15 cellular contexts compared by ENCODE assay signal in genomic region chr11:126160345-126161145, GRCh38. TPM values are rescaled to one million over a fixed set of nuclear protein-coding genes. Genes with fewer than 3 reads are reported as not detected.
DNase-seq lines count a peak whose midpoint lies in the region; ATAC-seq, FAIRE-seq and TF ChIP-seq lines count a peak whose summit lies in the region.
"Had no signal": no experiment of that assay in that cellular context is flagged by ENCODE, and none has a peak within 500 bp of the region (broad histone marks: within the 10 kb centered on the region; RNA-seq: fewer than 3 reads in every experiment).

No MANE protein-coding gene starts in this region.

- peaks cover 94% of the 10 kb centered on the region for H3K4me1 ChIP-seq in BLaER1
- peaks cover 14% of the 10 kb centered on the region for H3K4me1 ChIP-seq in IMR-90 (ENCODE audit: control insufficient read depth, insufficient read depth, low read length)
- H3K4me1 ChIP-seq in H1 (replicated peaks in 1 of 4; ENCODE audit: control insufficient read depth in 3 of 4, insufficient read depth in 4 of 4, low read length in 3 of 4), result peaks cover 15 to 33% (median 25%) of the 10 kb centered on the region in 4 experiments
- H3K4me1 ChIP-seq: SJSA1 had no signal

- no peaks in the 10 kb centered on the region for H3K9me3 Mint-ChIP-seq in nephron progenitor cell

- BruUV-seq in IMR-90 (replicated peaks; lab: Mats Ljungman, UMichigan), result no TSS peak

- no peak for TF ChIP-seq EP300 in H1 (IDR thresholded peaks at IDR 0.05; ENCODE audit: borderline replicate concordance in 1 of 2, low read depth in 2 of 2, low read length in 2 of 2)

- H3K9me3 ChIP-seq in BLaER1 (no peaks in the 10 kb centered on the region), IMR-90 (ENCODE audit: control insufficient read depth, insufficient read depth, low read length) (no peaks in the 10 kb centered on the region), H1 (ENCODE audit: insufficient read depth in 2 of 2, low read depth in 1 of 2, low read length in 1 of 2) (no peaks in the 10 kb centered on the region)
- H3K9me3 ChIP-seq: SJSA1 had no signal

- H4K5ac ChIP-seq in IMR-90 (ENCODE audit: low read depth, low read length) (no peak overlapping the region), H1 (ENCODE audit: insufficient read length, low read depth, low read length) (peak overlapping the region; percentile 45)

- H4K8ac ChIP-seq in IMR-90 (ENCODE audit: low read depth in 2 of 2, low read length in 2 of 2) (no peak overlapping the region), H1 (ENCODE audit: extremely low read depth, insufficient read depth, low read length) (peak overlapping the region; percentile 72)

- H3K27ac ChIP-seq in BLaER1, result peak overlapping the region; percentile 38; the same call in 1 of the 2 replicates
- no peak overlapping the region for H3K27ac ChIP-seq in IMR-90 (ENCODE audit: insufficient read depth, low read length)
- H3K27ac ChIP-seq in H1 (ENCODE audit: low read depth, low read length), result no peak overlapping the region
- H3K27ac ChIP-seq: C4-2B, KMS-11, SJSA1 had no signal

- H3K4me3 Mint-ChIP-seq in nephron progenitor cell, result peak overlapping the region; percentile 13

- DNase-seq in IMR-90, result no peak
- no peak for DNase-seq in H1 (ENCODE audit: low read depth in 1 of 2, low spot score in 2 of 2)
- DNase-seq in nephron progenitor cell, result no peak
- DNase-seq in GM19240 (ENCODE audit: insufficient read length, low spot score), result no peak
- DNase-seq in RKO (ENCODE audit: low spot score), result no peak
- DNase-seq in NCI-H2196 (lab: John Stamatoyannopoulos, UW; ENCODE audit: unreplicated experiment), result no peak
- no peak for DNase-seq in HUDEP-2 (lab: John Stamatoyannopoulos, UW; ENCODE audit: unreplicated experiment in 76 of 76)
- DNase-seq: EL, NCI-H1092 treated with DMSO at 0.1 percent for 48 hours, NCI-H1694 treated with DMSO at 0.1 percent for 48 hours, NCI-H446 had no signal

- POLR2A ChIA-PET in IMR-90 (lab: Charles Lee; ENCODE audit: unreplicated experiment) (no interaction called here), H1 (lab: Charles Lee; ENCODE audit: partially characterized antibody) (interaction anchor here (0.6 to 1.6 kb wide), 7 partner anchors 10 to 258 kb away, joined by 3 to 5 read pairs (median 3); partner anchors contain the start of genes FAM118B, PUS3 and RPUSD4)

- no peak overlapping the region for H3K4ac ChIP-seq in IMR-90 (ENCODE audit: low read depth, low read length)
- H3K4ac ChIP-seq in H1 (replicated peaks; ENCODE audit: insufficient read length, low read depth, low read length), result peak overlapping the region; percentile 59

- H2BK15ac ChIP-seq in IMR-90 (ENCODE audit: low read depth, low read length), result no peak overlapping the region
- H2BK15ac ChIP-seq in H1 (ENCODE audit: low read length), result peak overlapping the region; percentile 75; the same call in 1 of the 2 replicates

- H2AK5ac ChIP-seq in IMR-90 (ENCODE audit: low read depth, low read length) (0 out of 2 replicates have a peak overlapping the region, but pooled peaks have one; percentile 11), H1 (ENCODE audit: low read depth, low read length) (peak overlapping the region; percentile 39; the same call in 1 of the 2 replicates)

- dilution Hi-C loops in IMR-90 (cut with HindIII; ENCODE audit: low sequenced_read_pairs, unreplicated experiment), result no loop called here

- TF ChIP-seq POLR2A in IMR-90 (IDR thresholded peaks at IDR 0.05; ENCODE audit: low read depth, low read length) (no peak), H1 (IDR thresholded peaks at IDR 0.05; ENCODE audit: control extremely low read depth in 1 of 2, low read depth in 2 of 2, low read length in 2 of 2) (no peak)

- peak overlapping the region; percentile 71; the same call in 1 of the 2 replicates for H2BK12ac ChIP-seq in H1 (ENCODE audit: low read depth, low read length)

- H3K56ac ChIP-seq in IMR-90 (ENCODE audit: extremely low read depth, insufficient read depth, low read length) (no peak overlapping the region), H1 (replicated peaks; ENCODE audit: insufficient read length, low read depth, low read length) (no peak overlapping the region)

- TF ChIP-seq CTCF in IMR-90 (conservative IDR thresholded peaks at IDR 0.05; ENCODE audit: low read depth, low read length) (no peak), H1 (IDR thresholded peaks at IDR 0.05; ENCODE audit: control extremely low read depth in 1 of 3, insufficient read depth in 1 of 3, low read depth in 1 of 3, low read length in 3 of 3) (no peak), nephron progenitor cell (IDR thresholded peaks at IDR 0.05) (no peak)

- H3K36me3 Mint-ChIP-seq in nephron progenitor cell (ENCODE audit: low read depth), result no peaks in the 10 kb centered on the region

- H3K9ac ChIP-seq in BLaER1 (0 out of 2 replicates have a peak overlapping the region, but pooled peaks have one; percentile 15), IMR-90 (ENCODE audit: low read depth, low read length) (no peak overlapping the region), H1 (replicated peaks in 1 of 4; ENCODE audit: extremely low read depth in 1 of 4, low read depth in 3 of 4, low read length in 3 of 4) (no peak overlapping the region)
- H3K9ac ChIP-seq: KMS-11 had no signal

- peaks cover 10% of the 10 kb centered on the region for H3K27me3 Mint-ChIP-seq in nephron progenitor cell (ENCODE audit: low read depth, poor library complexity)

- H3K36me3 ChIP-seq in BLaER1 (peaks cover 3% of the 10 kb centered on the region; the same call in 1 of the 2 replicates), IMR-90 (ENCODE audit: control insufficient read depth, insufficient read depth, low read length) (no peaks in the 10 kb centered on the region), H1 (ENCODE audit: control insufficient read depth in 2 of 4, insufficient read depth in 4 of 4, low read length in 3 of 4) (no peaks in the 10 kb centered on the region)
- H3K36me3 ChIP-seq: SJSA1 had no signal

- H3K18ac ChIP-seq in IMR-90 (ENCODE audit: low read depth, low read length), result no peak overlapping the region
- H3K18ac ChIP-seq in H1 (ENCODE audit: extremely low read depth, low read length), result peak overlapping the region; percentile 68; the same call in 1 of the 2 replicates

- H3K79me1 ChIP-seq in IMR-90 (ENCODE audit: low read depth in 1 of 2, low read length in 2 of 2), result no peaks in the 10 kb centered on the region
- no peaks in the 10 kb centered on the region for H3K79me1 ChIP-seq in H1 (ENCODE audit: low read depth, low read length)

- H2AFZ ChIP-seq in IMR-90 (replicated peaks; ENCODE audit: low read length, poor library complexity) (peak overlapping the region; percentile 47), H1 (ENCODE audit: low read length) (0 out of 2 replicates have a peak overlapping the region, but pooled peaks have one; percentile 14)

- H3K4me1 Mint-ChIP-seq in nephron progenitor cell, result peaks cover 41% of the 10 kb centered on the region

- no peak for TF ChIP-seq RAD21 in IMR-90 (IDR thresholded peaks at IDR 0.05; ENCODE audit: low read length)
- TF ChIP-seq RAD21 in H1 (IDR thresholded peaks at IDR 0.05 in 1 of 2, conservative IDR thresholded peaks at IDR 0.05 in 1 of 2; ENCODE audit: low read depth in 2 of 2, low read length in 2 of 2), result no peak

- H2AK9ac ChIP-seq in IMR-90 (replicated peaks; ENCODE audit: low read depth, low read length, poor library complexity), result no peak overlapping the region

- intact Hi-C loops in IMR-90 (cut with micrococcal nuclease), result no loop called here

- H3K27ac Mint-ChIP-seq in nephron progenitor cell, result peak overlapping the region; percentile 60

- WGBS in IMR-90 (ENCODE audit: extremely low coverage in 2 of 2, insufficient read length in 1 of 2), 2 experiments, result 67% methylated on average over 3 of the region's 21 CpGs; no CpG with 5 or more reads in 1 of the 2 experiments
- WGBS in H1 (ENCODE audit: extremely low coverage in 1 of 2, insufficient coverage in 1 of 2, insufficient read length in 1 of 2, insufficient replicate concordance in 2 of 2, low coverage in 1 of 2, low lambda C conversion rate in 2 of 2, missing lambda C conversion rate in 1 of 2), 2 experiments, result 61% methylated on average over 20 of the region's 21 CpGs; no CpG with 5 or more reads in 1 of the 2 experiments

- H4K20me1 ChIP-seq in BLaER1 (no peaks in the 10 kb centered on the region), IMR-90 (ENCODE audit: insufficient read depth, low read length) (no peaks in the 10 kb centered on the region), H1 (replicated peaks in 1 of 2; ENCODE audit: control insufficient read depth in 1 of 2, insufficient read depth in 2 of 2, low read length in 2 of 2) (no peaks in the 10 kb centered on the region)

- H3K27me3 ChIP-seq in BLaER1 (no peaks in the 10 kb centered on the region), IMR-90 (ENCODE audit: control insufficient read depth, insufficient read depth, low read length) (peaks cover 25% of the 10 kb centered on the region), H1 (replicated peaks in 1 of 4; ENCODE audit: control insufficient read depth in 3 of 4, extremely low read depth in 1 of 4, insufficient read depth in 3 of 4, low read length in 3 of 4) (no peaks in the 10 kb centered on the region; a peak in 1 of 7 replicates)
- H3K27me3 ChIP-seq: SJSA1 had no signal

- H3K79me2 ChIP-seq in H1 (ENCODE audit: control insufficient read depth in 1 of 2, insufficient read depth in 2 of 2, low read length in 2 of 2), result no peaks in the 10 kb centered on the region

- H3K14ac ChIP-seq in IMR-90 (replicated peaks; ENCODE audit: low read depth, low read length), result no peak overlapping the region
- no peak overlapping the region for H3K14ac ChIP-seq in H1 (ENCODE audit: insufficient read length)

- H4K91ac ChIP-seq in IMR-90 (ENCODE audit: insufficient read depth, low read depth, low read length), result no peak overlapping the region
- H4K91ac ChIP-seq in H1 (replicated peaks; ENCODE audit: insufficient read length, low read length), result peak overlapping the region; percentile 96

- H2BK5ac ChIP-seq in IMR-90 (ENCODE audit: low read depth, low read length, poor library complexity, severe bottlenecking), result no peak overlapping the region
- peak overlapping the region; percentile 73 for H2BK5ac ChIP-seq in H1 (ENCODE audit: low read depth, low read length)

- H2BK20ac ChIP-seq in IMR-90 (ENCODE audit: low read depth, low read length) (no peak overlapping the region), H1 (ENCODE audit: low read length) (peak overlapping the region; percentile 82)

- no peak overlapping the region for H3K23ac ChIP-seq in IMR-90 (ENCODE audit: low read depth, low read length)
- H3K23ac ChIP-seq in H1 (ENCODE audit: insufficient read length), result no peak overlapping the region

- no peaks in the 10 kb centered on the region; the same call in 1 of the 2 replicates for H3K23me2 ChIP-seq in H1 (ENCODE audit: low read depth, low read length)

- H3K4me3 ChIP-seq in BLaER1, result peak overlapping the region; percentile 18; the same call in 1 of the 2 replicates
- H3K4me3 ChIP-seq in IMR-90 (ENCODE audit: insufficient read depth, low read depth, low read length), result no peak overlapping the region
- peak overlapping the region in 1 of 4 experiments; percentile 29; a peak in 2 of 8 replicates for H3K4me3 ChIP-seq in H1 (ENCODE audit: extremely low read depth in 1 of 4, insufficient read depth in 2 of 4, low read depth in 3 of 4, low read length in 4 of 4)
- H3K4me3 ChIP-seq: SJSA1 had no signal

- in situ Hi-C loops in IMR-90 (cut with MboI; ENCODE audit: low sequenced_read_pairs), result no loop called here

- CTCF ChIA-PET in IMR-90 (lab: Yijun Ruan, JAX) (no interaction called here), H1 (lab: Charles Lee; ENCODE audit: partially characterized antibody) (interaction anchor here (0.6 to 2.2 kb wide), 12 partner anchors 12 to 238 kb away, joined by 3 to 7 read pairs (median 3); no protein-coding TSS in a partner anchor)

- H3K9me1 ChIP-seq in IMR-90 (ENCODE audit: insufficient read depth, low read length), result peaks cover 2% of the 10 kb centered on the region; the same call in 1 of the 2 replicates

- ATAC-seq in IMR-90 (ENCODE audit: low read depth), result no peak

- peak overlapping the region; percentile 89 for H3K4me2 ChIP-seq in BLaER1
- H3K4me2 ChIP-seq in IMR-90 (ENCODE audit: low read depth, low read length), result no peak overlapping the region
- peak overlapping the region; percentile 31 to 57 for H3K4me2 ChIP-seq in H1 (ENCODE audit: insufficient read depth in 1 of 2, low read depth in 2 of 2, low read length in 2 of 2)
- H3K4me2 ChIP-seq: KMS-11 had no signal

- H2BK120ac ChIP-seq in IMR-90 (ENCODE audit: low read depth, low read length) (no peak overlapping the region), H1 (replicated peaks; ENCODE audit: low read depth, low read length) (peak overlapping the region; percentile 79)

- FAIRE-seq in H1 (lab: Jason Lieb, UNC), result no peak

RNA-seq across cellular contexts. Expression of gene RPUSD4, which starts 50.9 kb away (rescaled TPM):
- total RNA-seq in IMR-90 (2012; rRNA removed), result 30.6 and 31.4 TPM in 2 replicates
- polyA plus RNA-seq in IMR-90 (2012; rRNA removed) (20.2 and 22.1 TPM in 2 replicates), H1 (2011; rRNA removed) (36.1 and 46.7 TPM in 2 replicates)
- 9.8 and 12.6 TPM in 2 replicates for polyA plus RNA-seq in IMR-90 (2012; cell fraction: cytosol; rRNA removed)
- polyA plus RNA-seq in IMR-90 (2012; cell fraction: nucleus; rRNA removed; ENCODE audit: low replicate concordance), result 46.8 and 55.0 TPM in 2 replicates
- total RNA-seq in H1 (2021; fragmentation: NEBNext Ultra II Directional; extraction: Animal tissue kit (Norgen Biotek cat#: 25700)), result 48.2 and 50.7 TPM in 2 replicates
- 55.9 TPM for polyA plus RNA-seq in H1 (2011; cell fraction: cytosol; rRNA removed)
- polyA plus RNA-seq in H1 (2011; cell fraction: nucleus; rRNA removed), result 81.0 TPM
- polyA plus RNA-seq in H1 (2012, experiment 1 of 2), result 46.3 to 52.7 TPM (median 46.7 TPM) in 4 replicates
- polyA plus RNA-seq in H1 (2012, experiment 2 of 2), result 39.5 TPM
- polyA plus RNA-seq in H1 (2013, experiment 1 of 2), result 25.5 TPM
- polyA plus RNA-seq in H1 (2013, experiment 2 of 2), result 24.2 TPM
- 165 and 201 TPM in 2 replicates for polyA minus RNA-seq in H1 (2011; rRNA and poly(A)+ RNA removed)
- 43.7 TPM for polyA minus RNA-seq in H1 (2011; cell fraction: cytosol; rRNA and poly(A)+ RNA removed)
- polyA minus RNA-seq in H1 (2011; cell fraction: nucleus; rRNA and poly(A)+ RNA removed), result 64.7 TPM

RNA-seq across cellular contexts. Expression of gene FAM118B, which starts 51.0 kb away (rescaled TPM):
- 27.2 and 29.4 TPM in 2 replicates for total RNA-seq in IMR-90 (2012; rRNA removed)
- polyA plus RNA-seq in IMR-90 (2012; rRNA removed) (17.9 and 20.0 TPM in 2 replicates), H1 (2011; rRNA removed) (15.5 and 25.3 TPM in 2 replicates)
- polyA plus RNA-seq in IMR-90 (2012; cell fraction: cytosol; rRNA removed), result 3.7 and 6.5 TPM in 2 replicates
- 1.5 and 12.2 TPM in 2 replicates for polyA plus RNA-seq in IMR-90 (2012; cell fraction: nucleus; rRNA removed; ENCODE audit: low replicate concordance)
- 47.1 and 48.3 TPM in 2 replicates for total RNA-seq in H1 (2021; fragmentation: NEBNext Ultra II Directional; extraction: Animal tissue kit (Norgen Biotek cat#: 25700))
- polyA plus RNA-seq in H1 (2011; cell fraction: cytosol; rRNA removed), result 33.4 TPM
- polyA plus RNA-seq in H1 (2011; cell fraction: nucleus; rRNA removed), result 11.6 TPM
- polyA plus RNA-seq in H1 (2012, experiment 1 of 2), result 36.7 to 42.0 TPM (median 38.1 TPM) in 4 replicates
- 11.5 TPM for polyA plus RNA-seq in H1 (2012, experiment 2 of 2)
- polyA plus RNA-seq in H1 (2013, experiment 1 of 2), result 27.6 TPM
- 26.8 TPM for polyA plus RNA-seq in H1 (2013, experiment 2 of 2)
- polyA minus RNA-seq in H1 (2011; rRNA and poly(A)+ RNA removed), result 23.0 and 33.8 TPM in 2 replicates
- polyA minus RNA-seq in H1 (2011; cell fraction: cytosol; rRNA and poly(A)+ RNA removed), result 16.0 TPM
- 35.9 TPM for polyA minus RNA-seq in H1 (2011; cell fraction: nucleus; rRNA and poly(A)+ RNA removed)
